In genomic region chr12:6915023-6915788, GRCh38 we compare ENCODE assay signal across 6 cellular contexts.
A peak's percentile ranks its signal among the peaks of the same experiment; 100 is the strongest.
DNase-seq lines count a peak whose midpoint lies in the region; ATAC-seq and TF ChIP-seq lines count a peak whose summit lies in the region.

No MANE protein-coding gene starts in this region.

- H3K9me3 ChIP-seq in parathyroid adenoma (ENCODE audit: control insufficient read depth, low read length) = no peaks in the 10 kb centered on the region

- no peaks in the 10 kb centered on the region for H3K79me2 ChIP-seq in parathyroid adenoma

- TF ChIP-seq CTCF in 22Rv1 (IDR thresholded peaks at IDR 0.05) (no peak), parathyroid adenoma (IDR thresholded peaks at IDR 0.05) (no peak)

- peak overlapping the region; percentile 85 for H2AFZ ChIP-seq in parathyroid adenoma

- peak; percentile 38 for DNase-seq in cerebellar cortex (ENCODE audit: low spot score)
- DNase-seq in middle frontal gyrus (ENCODE audit: extremely low spot score, low spot score) = no peak

- H3K4me1 ChIP-seq in parathyroid adenoma = no peaks in the 10 kb centered on the region

- H3K27ac ChIP-seq in 22Rv1 (peak overlapping the region; percentile 82), parathyroid adenoma (no peak overlapping the region)

- no peak overlapping the region for H3K9ac ChIP-seq in parathyroid adenoma

- H3K36me3 ChIP-seq in parathyroid adenoma (ENCODE audit: control insufficient read depth, insufficient read depth, low read length) = no peaks in the 10 kb centered on the region

- H3K4me3 ChIP-seq in parathyroid adenoma (ENCODE audit: low read depth, low read length) = peak overlapping the region; percentile 64

- no peaks in the 10 kb centered on the region for H3K27me3 ChIP-seq in parathyroid adenoma (ENCODE audit: control insufficient read depth, insufficient read depth, low read length)

- peak; percentile 23 for ATAC-seq in HG03354 (IDR thresholded peaks at IDR 0.05; ENCODE audit: poor library complexity, severe bottlenecking, unreplicated experiment)
- ATAC-seq in HG03520 (IDR thresholded peaks at IDR 0.05; ENCODE audit: unreplicated experiment) = no peak

- H3K4me2 ChIP-seq in parathyroid adenoma (ENCODE audit: low read length) = peak overlapping the region; percentile 87
